ENCODE assay signal across 19 cellular contexts in genomic region chr7:50391386-50391785, GRCh38. TPM values are rescaled to one million over a fixed set of nuclear protein-coding genes. Genes with fewer than 3 reads are reported as not detected.
DNase-seq lines count a peak whose midpoint lies in the region; ATAC-seq, FAIRE-seq and TF ChIP-seq lines count a peak whose summit lies in the region.
"Had no signal": no experiment of that assay in that cellular context is flagged by ENCODE, and none has a peak within 500 bp of the region (broad histone marks: within the 10 kb centered on the region; RNA-seq: fewer than 3 reads in every experiment).

No MANE protein-coding gene starts in this region.

- H3K4me1 Mint-ChIP-seq in activated CD8-positive, alpha-beta memory T cell treated with anti-CD3 and anti-CD28 coated beads, Interleukin-2, amount 10 ng/mL, durations not matched to agents 7 days and 5 days, result peaks cover 72% of the 10 kb centered on the region
- H3K4me1 Mint-ChIP-seq in IgD-negative memory B cell (peaks cover 52 to 71% (median 57%) of the 10 kb centered on the region in 3 donors), natural killer cell (peaks cover 70 to 72% of the 10 kb centered on the region in 2 donors)
- H3K4me1 Mint-ChIP-seq in activated T-helper 2 cell treated with anti-CD3 and anti-CD28 coated beads, Interferon-gamma antibody, Interleukin-2, Interleukin-4, amounts not matched to agents 10 μg/mL and 5 μg/mL and 100 μg/mL, durations not matched to agents 14 hours and 24 hours and 36 hours (ENCODE audit: low read depth), result peaks cover 74% of the 10 kb centered on the region
- H3K4me1 Mint-ChIP-seq: endodermal cell, nephron had no signal

- H3K4me3 Mint-ChIP-seq in activated CD8-positive, alpha-beta memory T cell treated with anti-CD3 and anti-CD28 coated beads, Interleukin-2, amount 10 ng/mL, durations not matched to agents 7 days and 5 days, result no peak overlapping the region
- peak overlapping the region in 3 of 4 donors; percentile 65 to 78 (median 73) for H3K4me3 Mint-ChIP-seq in IgD-negative memory B cell
- peak overlapping the region; percentile 9 for H3K4me3 Mint-ChIP-seq in activated T-helper 2 cell treated with anti-CD3 and anti-CD28 coated beads, Interferon-gamma antibody, Interleukin-2, Interleukin-4, amounts not matched to agents 10 μg/mL and 5 μg/mL and 100 μg/mL, durations not matched to agents 14 hours and 24 hours and 36 hours (ENCODE audit: low read depth)
- peak overlapping the region; percentile 26 for H3K4me3 Mint-ChIP-seq in natural killer cell
- H3K4me3 Mint-ChIP-seq: endodermal cell, nephron had no signal

- H3K27me3 Mint-ChIP-seq in activated CD8-positive, alpha-beta memory T cell treated with anti-CD3 and anti-CD28 coated beads, Interleukin-2, amount 10 ng/mL, durations not matched to agents 7 days and 5 days, result no peaks in the 10 kb centered on the region
- H3K27me3 Mint-ChIP-seq in IgD-negative memory B cell (no peaks in the 10 kb centered on the region), natural killer cell (ENCODE audit: low read depth in 2 of 2) (no peaks in the 10 kb centered on the region)
- no peaks in the 10 kb centered on the region for H3K27me3 Mint-ChIP-seq in activated T-helper 2 cell treated with anti-CD3 and anti-CD28 coated beads, Interferon-gamma antibody, Interleukin-2, Interleukin-4, amounts not matched to agents 10 μg/mL and 5 μg/mL and 100 μg/mL, durations not matched to agents 14 hours and 24 hours and 36 hours (ENCODE audit: low read depth)

- H3K36me3 Mint-ChIP-seq in activated CD8-positive, alpha-beta memory T cell treated with anti-CD3 and anti-CD28 coated beads, Interleukin-2, amount 10 ng/mL, durations not matched to agents 7 days and 5 days, result peaks cover 77% of the 10 kb centered on the region
- H3K36me3 Mint-ChIP-seq in IgD-negative memory B cell, result peaks cover 23% of the 10 kb centered on the region
- peaks cover 89% of the 10 kb centered on the region for H3K36me3 Mint-ChIP-seq in activated T-helper 2 cell treated with anti-CD3 and anti-CD28 coated beads, Interferon-gamma antibody, Interleukin-2, Interleukin-4, amounts not matched to agents 10 μg/mL and 5 μg/mL and 100 μg/mL, durations not matched to agents 14 hours and 24 hours and 36 hours (ENCODE audit: low read depth)
- H3K36me3 Mint-ChIP-seq in natural killer cell, result peaks cover 37% of the 10 kb centered on the region

- CTCF ChIA-PET in activated CD8-positive, alpha-beta memory T cell treated with anti-CD3 and anti-CD28 coated beads, Interleukin-2, amount 10 ng/mL, durations not matched to agents 7 days and 5 days (lab: Charles Lee), result interaction anchor here (1.2 to 1.8 kb wide), 6 partner anchors 10 to 186 kb away, joined by 3 to 5 read pairs (median 4); no protein-coding TSS in a partner anchor

- FAIRE-seq in urothelium cell line (lab: Jason Lieb, UNC), result no peak
- no peak for FAIRE-seq in HTR-8/SVneo (lab: Jason Lieb, UNC)
- FAIRE-seq: H1 had no signal

- no peak for DNase-seq in activated CD8-positive, alpha-beta memory T cell treated with anti-CD3 and anti-CD28 coated beads, Interleukin-2, amount 10 ng/mL, durations not matched to agents 7 days and 5 days
- DNase-seq in activated CD8-positive, alpha-beta memory T cell treated with anti-CD3 and anti-CD28 coated beads, Interleukin-2, amount 50 U/mL, for 4 hours, result no peak
- no peak for DNase-seq in activated T-helper 2 cell treated with anti-CD3 and anti-CD28 coated beads, Interferon-gamma antibody, Interleukin-2, Interleukin-4, amounts not matched to agents 10 μg/mL and 5 μg/mL and 100 μg/mL, durations not matched to agents 14 hours and 24 hours and 36 hours (ENCODE audit: low spot score)
- DNase-seq in natural killer cell, result no peak
- no peak for DNase-seq in NK-92 (lab: John Stamatoyannopoulos, UW; ENCODE audit: unreplicated experiment)
- no peak for DNase-seq in urothelium cell line (ENCODE audit: low spot score)
- DNase-seq in HTR-8/SVneo (ENCODE audit: insufficient read length, low spot score), result no peak
- DNase-seq: DMS79 treated with DMSO at 0.1 percent for 48 hours, endodermal cell, mesendoderm, MG63, NCI-H1436, NCI-H526 treated with DMSO at 0.1 percent for 48 hours, OCI-M1, SIG-M5, thyroid gland had no signal

- no peaks in the 10 kb centered on the region for H3K9me3 Mint-ChIP-seq in activated CD8-positive, alpha-beta memory T cell treated with anti-CD3 and anti-CD28 coated beads, Interleukin-2, amount 10 ng/mL, durations not matched to agents 7 days and 5 days (ENCODE audit: low read depth)
- peaks cover 0 to 5% (median 0%) of the 10 kb centered on the region in 3 donors for H3K9me3 Mint-ChIP-seq in IgD-negative memory B cell
- H3K9me3 Mint-ChIP-seq in activated T-helper 2 cell treated with anti-CD3 and anti-CD28 coated beads, Interferon-gamma antibody, Interleukin-2, Interleukin-4, amounts not matched to agents 10 μg/mL and 5 μg/mL and 100 μg/mL, durations not matched to agents 14 hours and 24 hours and 36 hours, result no peaks in the 10 kb centered on the region
- H3K9me3 Mint-ChIP-seq in natural killer cell, result no peaks in the 10 kb centered on the region
- H3K9me3 Mint-ChIP-seq: endodermal cell, nephron had no signal

- ATAC-seq in activated CD8-positive, alpha-beta memory T cell treated with anti-CD3 and anti-CD28 coated beads, Interleukin-2, amount 10 ng/mL, durations not matched to agents 7 days and 5 days, result no peak
- ATAC-seq in natural killer cell, result no peak

- TF ChIP-seq CTCF in natural killer cell (IDR thresholded peaks at IDR 0.05), result no peak

- peak overlapping the region; percentile 63 for H3K27ac Mint-ChIP-seq in activated CD8-positive, alpha-beta memory T cell treated with anti-CD3 and anti-CD28 coated beads, Interleukin-2, amount 10 ng/mL, durations not matched to agents 7 days and 5 days
- H3K27ac Mint-ChIP-seq in IgD-negative memory B cell (peak overlapping the region; percentile 72 to 88 (median 79)), natural killer cell (peak overlapping the region; percentile 82 to 94)
- peak overlapping the region; percentile 79 for H3K27ac Mint-ChIP-seq in activated T-helper 2 cell treated with anti-CD3 and anti-CD28 coated beads, Interferon-gamma antibody, Interleukin-2, Interleukin-4, amounts not matched to agents 10 μg/mL and 5 μg/mL and 100 μg/mL, durations not matched to agents 14 hours and 24 hours and 36 hours
- H3K27ac Mint-ChIP-seq: endodermal cell, nephron had no signal

- intact Hi-C loops in activated T-helper 2 cell treated with anti-CD3 and anti-CD28 coated beads, Interferon-gamma antibody, Interleukin-2, Interleukin-4, amounts not matched to agents 10 μg/mL and 5 μg/mL and 100 μg/mL, durations not matched to agents 14 hours and 24 hours and 36 hours (cut with micrococcal nuclease), result loop anchor here (5.0 kb wide), 1 partner anchor 441 kb away; no protein-coding TSS in a partner anchor
- intact Hi-C loops in natural killer cell (cut with micrococcal nuclease), result no loop called here

RNA-seq across cellular contexts. Expression of gene FIGNL1, which starts 58.8 kb away (rescaled TPM):
- total RNA-seq in activated CD8-positive, alpha-beta memory T cell treated with anti-CD3 and anti-CD28 coated beads, Interleukin-2, amount 10 ng/mL, durations not matched to agents 7 days and 5 days, result 10 to 100 TPM; 40.6 to 48.7 TPM
- polyA plus RNA-seq in IgD-negative memory B cell, result 7.4 TPM
- 40.0 and 42.5 TPM in 2 replicates for total RNA-seq in activated T-helper 2 cell treated with anti-CD3 and anti-CD28 coated beads, Interferon-gamma antibody, Interleukin-2, Interleukin-4, amounts not matched to agents 10 μg/mL and 5 μg/mL and 100 μg/mL, durations not matched to agents 14 hours and 24 hours and 36 hours
- total RNA-seq in natural killer cell, result 10 to 100 TPM in 1 of 3 donors, 1 to 10 TPM in 2; 5.5 to 12.6 (median 7.6) TPM
